In the genomic region with DNA sequence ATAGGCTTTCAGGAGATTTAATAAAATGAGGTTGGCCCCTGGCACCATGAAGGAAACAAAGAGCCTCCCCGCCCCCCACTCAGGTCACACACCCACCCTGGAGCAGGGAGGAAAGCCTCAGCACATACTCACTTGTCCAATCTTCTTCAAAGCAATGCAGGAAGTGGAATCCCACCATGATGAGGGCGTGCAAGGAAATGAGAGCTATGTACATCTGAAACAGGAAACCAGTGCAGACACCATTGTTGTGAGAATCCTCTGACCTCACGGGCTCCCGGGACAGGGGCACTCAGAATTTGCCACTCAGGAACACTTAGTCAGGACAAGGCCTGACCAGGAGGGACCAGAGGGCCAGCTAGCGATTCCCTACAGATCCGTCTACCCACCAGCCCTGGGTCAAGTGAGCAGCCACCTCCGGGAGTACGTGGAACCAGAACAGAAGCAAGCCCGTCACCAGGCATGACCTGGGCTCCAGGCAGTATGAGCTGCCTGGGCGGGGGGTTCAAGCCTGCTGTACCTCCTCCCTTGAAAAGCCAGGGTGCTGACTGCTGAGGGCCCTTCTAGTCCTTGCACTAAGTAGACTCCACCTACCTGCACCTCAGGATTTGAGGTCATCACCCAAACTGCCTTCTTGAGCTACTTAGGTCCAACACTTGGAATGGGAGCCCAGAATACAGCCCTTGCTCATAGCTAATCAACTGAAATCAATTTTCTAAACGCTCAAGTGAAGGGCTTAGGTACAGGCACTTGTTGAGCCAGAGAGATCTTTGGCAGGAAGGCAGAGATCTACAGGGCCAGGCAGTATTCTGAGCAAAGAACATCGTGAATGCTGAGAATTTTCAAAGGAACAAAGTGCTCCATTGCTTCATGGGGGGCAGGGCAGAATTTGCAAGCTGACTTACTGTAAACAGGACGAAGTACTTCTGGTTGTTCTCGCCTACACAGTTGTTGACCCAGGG, we compare ENCODE assay signal across 17 cellular contexts. TPM values are rescaled to one million over a fixed set of nuclear protein-coding genes. Genes with fewer than 3 reads are reported as not detected.
DNase-seq lines count a peak whose midpoint lies in the region; ATAC-seq, FAIRE-seq and TF ChIP-seq lines count a peak whose summit lies in the region.
"Had no signal": no experiment of that assay in that cellular context is flagged by ENCODE, and none has a peak within 500 bp of the region (broad histone marks: within the 10 kb centered on the region; RNA-seq: fewer than 3 reads in every experiment).

No MANE protein-coding gene starts in this region.

- H3K27me3 Mint-ChIP-seq in neural progenitor cell (ENCODE audit: insufficient read depth, low read depth) = peaks cover 6% of the 10 kb centered on the region

- DNase-seq in DND-41 (no peak), endothelial cell of umbilical vein (ENCODE audit: low read depth, low spot score) (peak; percentile 9), neural progenitor cell (ENCODE audit: low spot score) (no peak), kidney (no peak), RWPE1 (ENCODE audit: low spot score) (no peak), head of caudate nucleus (no peak)
- DNase-seq: DMS 273 treated with DMSO at 0.1 percent for 48 hours, EL, HFFc6, Karpas-422, MM.1S, NCI-H1105, NCI-H1694 treated with DMSO at 0.1 percent for 48 hours, PC-9 had no signal

- H2AFZ ChIP-seq in DND-41 (ENCODE audit: low read depth, low read length) (no peak overlapping the region), endothelial cell of umbilical vein (ENCODE audit: low read depth, low read length) (no peak overlapping the region), neural progenitor cell (replicated peaks) (no peak overlapping the region)
- H2AFZ ChIP-seq: PC-9 had no signal

- no peaks in the 10 kb centered on the region for H3K9me1 ChIP-seq in endothelial cell of umbilical vein (replicated peaks; ENCODE audit: control insufficient read depth, extremely low read depth, insufficient read depth, low read length)

- 88% methylated on average over 14 of the region's 14 CpGs for WGBS in HUES64

- H3K4me1 ChIP-seq in DND-41 (ENCODE audit: insufficient read depth, low read length) (peaks cover 6% of the 10 kb centered on the region; the same call in 1 of the 2 replicates), HUES64 (ENCODE audit: insufficient read depth, low read length) (peaks cover 5% of the 10 kb centered on the region; the same call in 1 of the 2 replicates), endothelial cell of umbilical vein (ENCODE audit: control insufficient read depth, extremely low read depth, insufficient read depth, low read length) (peaks cover 14% of the 10 kb centered on the region), neural progenitor cell (peaks cover 27% of the 10 kb centered on the region), kidney (ENCODE audit: control insufficient read depth in 1 of 2, insufficient read depth in 1 of 2, low read depth in 1 of 2, low read length in 2 of 2) (no peaks in the 10 kb centered on the region)

- peaks cover 22% of the 10 kb centered on the region for H3K4me1 Mint-ChIP-seq in neural progenitor cell

- peaks cover 74% of the 10 kb centered on the region for H3K36me3 ChIP-seq in DND-41 (ENCODE audit: insufficient read depth, low read length)
- H3K36me3 ChIP-seq in HUES64 (ENCODE audit: insufficient read depth, low read length) = peaks cover 59% of the 10 kb centered on the region
- H3K36me3 ChIP-seq in endothelial cell of umbilical vein (ENCODE audit: control insufficient read depth in 2 of 2, extremely low read depth in 1 of 2, insufficient read depth in 2 of 2, low read length in 2 of 2) = peaks cover 0 to 18% of the 10 kb centered on the region in 2 experiments
- H3K36me3 ChIP-seq in neural progenitor cell = peaks cover 5% of the 10 kb centered on the region
- peaks cover 21 to 36% of the 10 kb centered on the region in 2 donors for H3K36me3 ChIP-seq in kidney (ENCODE audit: control insufficient read depth in 1 of 2, insufficient read depth in 2 of 2, low read length in 2 of 2)

- H3K27ac ChIP-seq in DND-41 (ENCODE audit: low read length) = peak overlapping the region; percentile 20
- H3K27ac ChIP-seq in HUES64 (ENCODE audit: low read depth, low read length) = 0 out of 2 replicates have a peak overlapping the region, but pooled peaks have one; percentile 13
- peak overlapping the region; percentile 65 for H3K27ac ChIP-seq in endothelial cell of umbilical vein (ENCODE audit: insufficient read depth, low read depth, low read length)
- peak overlapping the region; percentile 91 for H3K27ac ChIP-seq in neural progenitor cell
- H3K27ac ChIP-seq in kidney (ENCODE audit: low read depth in 2 of 2, low read length in 2 of 2) = no peak overlapping the region
- H3K27ac ChIP-seq in RWPE1 = no peak overlapping the region
- H3K27ac ChIP-seq: PC-9 had no signal

- no peaks in the 10 kb centered on the region for H3K9me3 Mint-ChIP-seq in neural progenitor cell
- H3K9me3 Mint-ChIP-seq: HFFc6 had no signal

- H3K27ac Mint-ChIP-seq in neural progenitor cell = peak overlapping the region; percentile 94
- H3K27ac Mint-ChIP-seq: HFFc6 had no signal

- POLR2A ChIA-PET in endothelial cell of umbilical vein (lab: Charles Lee) = no interaction called here
- POLR2A ChIA-PET in RWPE1 (lab: Yijun Ruan, JAX; ENCODE audit: low non-redundant PET) = no interaction called here

- H3K4me2 ChIP-seq in DND-41 (ENCODE audit: insufficient read depth, low read length) = no peak overlapping the region
- no peak overlapping the region for H3K4me2 ChIP-seq in endothelial cell of umbilical vein (ENCODE audit: insufficient read depth, low read length)
- H3K4me2 ChIP-seq in neural progenitor cell = peak overlapping the region; percentile 66
- H3K4me2 ChIP-seq: PC-9 had no signal

- H3K4me3 ChIP-seq in DND-41 (ENCODE audit: low read depth in 1 of 2, low read length in 2 of 2) = no peak overlapping the region
- H3K4me3 ChIP-seq in HUES64 (ENCODE audit: low read length) = no peak overlapping the region
- H3K4me3 ChIP-seq in endothelial cell of umbilical vein (replicated peaks in 1 of 3; ENCODE audit: insufficient read depth in 1 of 3, low read depth in 1 of 3, low read length in 3 of 3) = no peak overlapping the region
- no peak overlapping the region for H3K4me3 ChIP-seq in neural progenitor cell
- H3K4me3 ChIP-seq in kidney (ENCODE audit: low read length in 2 of 2) = no peak overlapping the region
- H3K4me3 ChIP-seq: PC-9 had no signal

- H3F3A ChIP-seq in neural progenitor cell (ENCODE audit: low read depth) = peaks cover 15% of the 10 kb centered on the region

- dilution Hi-C loops in endothelial cell of umbilical vein (cut with MboI; ENCODE audit: extremely low pct_ligation_motif_present, low sequenced_read_pairs) = no loop called here

- TF ChIP-seq POLR2A in endothelial cell of umbilical vein (IDR thresholded peaks at IDR 0.05; ENCODE audit: low read depth, low read length) = no peak

- intact Hi-C loops in endothelial cell of umbilical vein (cut with micrococcal nuclease) (loop anchor here (2.0 kb wide), 1 partner anchor 42 kb away; no protein-coding TSS in a partner anchor), kidney (cut with DNase I) (no loop called here), head of caudate nucleus (cut with DNase I) (no loop called here)

- TF ChIP-seq CTCF in DND-41 (IDR thresholded peaks at IDR 0.05; ENCODE audit: borderline replicate concordance, extremely low read depth, low read length, poor library complexity, severe bottlenecking) = no peak
- no peak for TF ChIP-seq CTCF in endothelial cell of umbilical vein (IDR thresholded peaks at IDR 0.05; ENCODE audit: extremely low read depth in 1 of 2, insufficient read depth in 1 of 2, low read depth in 1 of 2, low read length in 2 of 2)
- no peak for TF ChIP-seq CTCF in neural progenitor cell (IDR thresholded peaks at IDR 0.05)
- no peak for TF ChIP-seq CTCF in kidney (IDR thresholded peaks at IDR 0.05; ENCODE audit: borderline replicate concordance, extremely low read depth, insufficient read depth)
- TF ChIP-seq CTCF in RWPE1 (conservative IDR thresholded peaks at IDR 0.05; ENCODE audit: low read depth) = no peak

- peaks cover 27% of the 10 kb centered on the region for H3K36me3 Mint-ChIP-seq in neural progenitor cell

- H3K9me3 ChIP-seq in DND-41 (ENCODE audit: insufficient read depth, low read length, severe bottlenecking) = no peaks in the 10 kb centered on the region
- H3K9me3 ChIP-seq in HUES64 (ENCODE audit: insufficient read depth, low read depth, low read length) = no peaks in the 10 kb centered on the region
- H3K9me3 ChIP-seq in endothelial cell of umbilical vein (replicated peaks; ENCODE audit: control insufficient read depth, insufficient read depth, low read length) = no peaks in the 10 kb centered on the region
- H3K9me3 ChIP-seq in neural progenitor cell (ENCODE audit: low read depth) = no peaks in the 10 kb centered on the region
- H3K9me3 ChIP-seq in kidney (ENCODE audit: control insufficient read depth in 1 of 2, low read length in 2 of 2) = no peaks in the 10 kb centered on the region

- FAIRE-seq in endothelial cell of umbilical vein (lab: Jason Lieb, UNC) (peak; percentile 64), kidney (lab: Jason Lieb, UNC) (no peak)

- peak; percentile 56; the same call in 1 of the 3 replicates for ATAC-seq in DND-41 (ENCODE audit: insufficient read depth, low read depth)
- ATAC-seq in GM19035 (IDR thresholded peaks at IDR 0.05; ENCODE audit: unreplicated experiment) = no peak

- H3K9ac ChIP-seq in DND-41 (ENCODE audit: low read depth, low read length) = no peak overlapping the region
- H3K9ac ChIP-seq in HUES64 (ENCODE audit: low read depth, low read length) = no peak overlapping the region
- H3K9ac ChIP-seq in endothelial cell of umbilical vein (replicated peaks; ENCODE audit: extremely low read depth, insufficient read depth, low read length) = no peak overlapping the region
- H3K9ac ChIP-seq in neural progenitor cell = no peak overlapping the region
- H3K9ac ChIP-seq in kidney (ENCODE audit: low read length in 2 of 2) = no peak overlapping the region

- no TSS peak for BruUV-seq in endothelial cell of umbilical vein (replicated peaks; lab: Mats Ljungman, UMichigan)

- H4K20me1 ChIP-seq in DND-41 (ENCODE audit: insufficient read depth, low read length) = no peaks in the 10 kb centered on the region
- H4K20me1 ChIP-seq in endothelial cell of umbilical vein (replicated peaks; ENCODE audit: control insufficient read depth, extremely low read depth, insufficient read depth, low read length) = no peaks in the 10 kb centered on the region
- H4K20me1 ChIP-seq in neural progenitor cell (ENCODE audit: low read depth) = no peaks in the 10 kb centered on the region

- no peaks in the 10 kb centered on the region for H3K27me3 ChIP-seq in DND-41 (ENCODE audit: insufficient read depth, low read length, poor library complexity)
- no peaks in the 10 kb centered on the region for H3K27me3 ChIP-seq in HUES64 (ENCODE audit: insufficient read depth, low read length)
- no peaks in the 10 kb centered on the region for H3K27me3 ChIP-seq in endothelial cell of umbilical vein (ENCODE audit: control insufficient read depth in 2 of 2, insufficient read depth in 2 of 2, low read length in 2 of 2)
- H3K27me3 ChIP-seq in neural progenitor cell = no peaks in the 10 kb centered on the region

- H3K4me3 Mint-ChIP-seq in neural progenitor cell = no peak overlapping the region
- H3K4me3 Mint-ChIP-seq: HFFc6 had no signal

- CTCF ChIA-PET in endothelial cell of umbilical vein (lab: Charles Lee) = interaction anchor here (1.5 kb wide), 1 partner anchor 19 kb away, joined by 4 read pairs; no protein-coding TSS in a partner anchor
- CTCF ChIA-PET in RWPE1 (lab: Yijun Ruan, JAX) = no interaction called here

- H3K79me2 ChIP-seq in DND-41 (ENCODE audit: insufficient read depth, low read length) = no peaks in the 10 kb centered on the region
- H3K79me2 ChIP-seq in endothelial cell of umbilical vein (ENCODE audit: control insufficient read depth, insufficient read depth, low read length) = no peaks in the 10 kb centered on the region
- peaks cover 4% of the 10 kb centered on the region for H3K79me2 ChIP-seq in neural progenitor cell (ENCODE audit: low read depth)

RNA-seq across cellular contexts. Expression of a gene that starts 42.7 kb away (rescaled TPM):
- polyA plus RNA-seq in HUES64 (2013, experiment 1 of 2) = 44.6 TPM
- polyA plus RNA-seq in HUES64 (2013, experiment 2 of 2) = 47.0 TPM
- total RNA-seq in endothelial cell of umbilical vein = 62.4 and 62.7 TPM in 2 replicates
- polyA plus RNA-seq in endothelial cell of umbilical vein = 97.1 and 131 TPM in 2 replicates
- 102 and 116 TPM in 2 replicates for polyA plus RNA-seq in endothelial cell of umbilical vein (2011; cell fraction: cytosol; rRNA removed)
- 95.9 and 110 TPM in 2 replicates for polyA plus RNA-seq in endothelial cell of umbilical vein (2011; cell fraction: nucleus; rRNA removed)
- 55.8 and 66.8 TPM in 2 replicates for polyA plus RNA-seq in endothelial cell of umbilical vein (2012)
- 263 and 303 TPM in 2 replicates for polyA minus RNA-seq in endothelial cell of umbilical vein
- polyA minus RNA-seq in endothelial cell of umbilical vein (2011; cell fraction: cytosol; rRNA and poly(A)+ RNA removed) = 51.7 TPM
- 60.0 and 67.5 TPM in 2 replicates for polyA minus RNA-seq in endothelial cell of umbilical vein (2011; cell fraction: nucleus; rRNA and poly(A)+ RNA removed)
- total RNA-seq in neural progenitor cell (ENCODE audit: low replicate concordance) = 41.2 and 65.8 TPM in 2 replicates
- 71.5 TPM for total RNA-seq in kidney
- 60.2 TPM for polyA plus RNA-seq in kidney (ENCODE audit: insufficient read depth, low read depth, low replicate concordance)

RNA-seq across cellular contexts. Expression of a gene that starts 42.8 kb away (rescaled TPM):
- polyA plus RNA-seq in HUES64 (2013, experiment 1 of 2) = 61.3 TPM
- 67.0 TPM for polyA plus RNA-seq in HUES64 (2013, experiment 2 of 2)
- 44.5 and 46.2 TPM in 2 replicates for total RNA-seq in endothelial cell of umbilical vein
- 35.3 and 53.8 TPM in 2 replicates for polyA plus RNA-seq in endothelial cell of umbilical vein
- 62.1 and 71.9 TPM in 2 replicates for polyA plus RNA-seq in endothelial cell of umbilical vein (2011; cell fraction: cytosol; rRNA removed)
- 50.0 and 63.3 TPM in 2 replicates for polyA plus RNA-seq in endothelial cell of umbilical vein (2011; cell fraction: nucleus; rRNA removed)
- 60.1 and 71.0 TPM in 2 replicates for polyA plus RNA-seq in endothelial cell of umbilical vein (2012)
- 42.3 and 48.3 TPM in 2 replicates for polyA minus RNA-seq in endothelial cell of umbilical vein
- polyA minus RNA-seq in endothelial cell of umbilical vein (2011; cell fraction: cytosol; rRNA and poly(A)+ RNA removed) = 16.2 TPM
- 34.7 and 46.8 TPM in 2 replicates for polyA minus RNA-seq in endothelial cell of umbilical vein (2011; cell fraction: nucleus; rRNA and poly(A)+ RNA removed)
- total RNA-seq in neural progenitor cell (ENCODE audit: low replicate concordance) = 86.6 and 88.7 TPM in 2 replicates
- total RNA-seq in kidney = 43.8 TPM
- 71.8 TPM for polyA plus RNA-seq in kidney (ENCODE audit: insufficient read depth, low read depth, low replicate concordance)

RNA-seq across cellular contexts. Expression of a gene that starts 58.9 kb away (rescaled TPM):
- polyA plus RNA-seq in HUES64 (2013, experiment 1 of 2) = not detected
- polyA plus RNA-seq in HUES64 (2013, experiment 2 of 2) = not detected
- total RNA-seq in endothelial cell of umbilical vein (0.24 and 0.39 TPM in 2 replicates), neural progenitor cell (ENCODE audit: low replicate concordance) (0.04 and 0.12 TPM in 2 replicates), kidney (not detected)
- polyA plus RNA-seq in endothelial cell of umbilical vein (0.11 and 0.16 TPM in 2 replicates), kidney (ENCODE audit: insufficient read depth, low read depth, low replicate concordance) (not detected)
- 0.10 and 0.32 TPM in 2 replicates for polyA plus RNA-seq in endothelial cell of umbilical vein (2011; cell fraction: cytosol; rRNA removed)
- 0.53 and 1.1 TPM in 2 replicates for polyA plus RNA-seq in endothelial cell of umbilical vein (2011; cell fraction: nucleus; rRNA removed)
- 0.12 and 0.28 TPM in 2 replicates for polyA plus RNA-seq in endothelial cell of umbilical vein (2012)
- polyA minus RNA-seq in endothelial cell of umbilical vein = 0.44 and 1.3 TPM in 2 replicates
- not detected for polyA minus RNA-seq in endothelial cell of umbilical vein (2011; cell fraction: cytosol; rRNA and poly(A)+ RNA removed)
- 0.48 and 1.3 TPM in 2 replicates for polyA minus RNA-seq in endothelial cell of umbilical vein (2011; cell fraction: nucleus; rRNA and poly(A)+ RNA removed)
- total RNA-seq: HFFc6 had no signal
- polyA plus RNA-seq: BJ had no signal

Comparison
In these comparisons a context has a peak if more than half of its experiments do, and no peak if none do; other contexts are left out.
1. H3K27ac ChIP-seq: peak in DND-41 (single experiment), HUES64 (single experiment), endothelial cell of umbilical vein (single experiment) and neural progenitor cell (single experiment); none in kidney (0 of 2) and RWPE1 (single experiment).